ENCODE assay signal across 24 cellular contexts in the genomic region with DNA sequence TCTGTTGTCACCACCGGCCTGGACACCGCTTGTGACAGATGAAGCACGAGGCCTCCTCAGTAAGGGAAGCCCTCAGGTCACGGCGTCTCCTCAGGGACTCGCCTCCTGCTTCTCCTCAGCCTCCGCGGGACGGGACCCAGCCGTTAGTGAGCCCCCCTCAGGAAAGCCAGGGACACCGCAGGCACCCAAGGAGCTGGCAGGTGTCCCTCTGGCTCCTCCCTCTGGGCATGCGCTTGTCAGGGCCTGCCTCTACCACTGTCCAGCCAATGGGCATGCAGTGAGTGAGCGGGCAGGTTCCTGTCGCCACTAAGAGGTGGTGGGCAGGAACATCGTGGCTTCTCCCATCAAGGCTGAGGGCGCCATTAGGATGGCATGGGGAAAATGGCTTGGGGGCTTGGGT. TPM values are rescaled to one million over a fixed set of nuclear protein-coding genes. Genes with fewer than 3 reads are reported as not detected.
"Had no signal": no experiment of that assay in that cellular context is flagged by ENCODE, and none has a peak within 500 bp of the region (broad histone marks: within the 10 kb centered on the region; RNA-seq: fewer than 3 reads in every experiment).

No MANE protein-coding gene starts in this region.

- H3K4me1 Mint-ChIP-seq: activated naive CD8-positive, alpha-beta T cell treated with anti-CD3 and anti-CD28 coated beads, Interleukin-2, amount 50 U/mL, for 24 hours; activated T-helper 17 cell treated with anti-CD3 and anti-CD28 coated beads, Interleukin-2, amount 50 U/mL, for 72 hours had no signal

- H3K27ac ChIP-seq: epithelial cell of prostate, prostate gland, suprapubic skin had no signal

- H3K27me3 ChIP-seq: suprapubic skin had no signal

- DNase-seq: activated CD4-positive, alpha-beta T cell treated with anti-CD3 and anti-CD28 coated beads, Interleukin-2, amount 50 U/mL, for 4 hours; activated CD4-positive, CD25-positive, alpha-beta regulatory T cell treated with anti-CD3 and anti-CD28 coated beads, Interleukin-2, amount 50 U/mL, for 72 hours; activated naive CD4-positive, alpha-beta T cell treated with anti-CD3 and anti-CD28 coated beads for 36 hours; activated naive CD8-positive, alpha-beta T cell treated with anti-CD3 and anti-CD28 coated beads, Interleukin-2, amount 50 U/mL, for 24 hours; aorta; dermis blood vessel endothelial cell; effector memory CD8-positive, alpha-beta T cell; head of caudate nucleus; left colon; midbrain; right cardiac atrium; small intestine; T-helper 9 cell; trophoblast cell had no signal

- H3K36me3 ChIP-seq: prostate gland, suprapubic skin had no signal

- H3K4me3 Mint-ChIP-seq: activated naive CD4-positive, alpha-beta T cell treated with anti-CD3 and anti-CD28 coated beads for 36 hours; activated naive CD8-positive, alpha-beta T cell treated with anti-CD3 and anti-CD28 coated beads, Interleukin-2, amount 50 U/mL, for 24 hours; activated T-helper 17 cell treated with anti-CD3 and anti-CD28 coated beads, Interleukin-2, amount 50 U/mL, for 72 hours; effector memory CD8-positive, alpha-beta T cell; stimulated activated naive CD8-positive, alpha-beta T cell treated with anti-CD3 and anti-CD28 coated beads, Interleukin-15, Interleukin-2, amounts not matched to agents 100 ng/mL and 50 ng/mL, for 24 hours had no signal

- H3K4me3 ChIP-seq: lung, prostate gland, suprapubic skin had no signal

- H3K27ac Mint-ChIP-seq: activated naive CD4-positive, alpha-beta T cell treated with anti-CD3 and anti-CD28 coated beads for 36 hours; activated naive CD8-positive, alpha-beta T cell treated with anti-CD3 and anti-CD28 coated beads, Interleukin-2, amount 50 U/mL, for 24 hours; activated T-helper 17 cell treated with anti-CD3 and anti-CD28 coated beads, Interleukin-2, amount 50 U/mL, for 72 hours; effector memory CD8-positive, alpha-beta T cell; stimulated activated naive CD8-positive, alpha-beta T cell treated with anti-CD3 and anti-CD28 coated beads, Interleukin-15, Interleukin-2, amounts not matched to agents 100 ng/mL and 50 ng/mL, for 24 hours had no signal

- H3K4me1 ChIP-seq: prostate gland, suprapubic skin had no signal

- H3K9me3 Mint-ChIP-seq: activated naive CD4-positive, alpha-beta T cell treated with anti-CD3 and anti-CD28 coated beads for 36 hours; activated naive CD8-positive, alpha-beta T cell treated with anti-CD3 and anti-CD28 coated beads, Interleukin-2, amount 50 U/mL, for 24 hours; activated T-helper 17 cell treated with anti-CD3 and anti-CD28 coated beads, Interleukin-2, amount 50 U/mL, for 72 hours; effector memory CD8-positive, alpha-beta T cell; stimulated activated naive CD8-positive, alpha-beta T cell treated with anti-CD3 and anti-CD28 coated beads, Interleukin-15, Interleukin-2, amounts not matched to agents 100 ng/mL and 50 ng/mL, for 24 hours had no signal

- H3K9me3 ChIP-seq: prostate gland, suprapubic skin had no signal

RNA-seq across cellular contexts. Expression of gene CT55, which starts 23.5 kb away (rescaled TPM):
- total RNA-seq: activated naive CD4-positive, alpha-beta T cell treated with anti-CD3 and anti-CD28 coated beads for 36 hours; activated T-helper 17 cell treated with anti-CD3 and anti-CD28 coated beads, Interleukin-2, amount 50 U/mL, for 72 hours; aorta; cerebellum; dermis blood vessel endothelial cell; frontal cortex; left colon; lung; myocyte; osteoblast; right cardiac atrium; suprapubic skin had no signal
- polyA plus RNA-seq: aorta, lung, right cardiac atrium, small intestine had no signal

RNA-seq across cellular contexts. Expression of gene ETDA, which starts 57.2 kb away (rescaled TPM):
- total RNA-seq: activated naive CD4-positive, alpha-beta T cell treated with anti-CD3 and anti-CD28 coated beads for 36 hours; activated T-helper 17 cell treated with anti-CD3 and anti-CD28 coated beads, Interleukin-2, amount 50 U/mL, for 72 hours; aorta; cerebellum; dermis blood vessel endothelial cell; frontal cortex; left colon; lung; myocyte; osteoblast; prostate gland; right cardiac atrium; suprapubic skin had no signal
- polyA plus RNA-seq: aorta, lung, right cardiac atrium, small intestine had no signal
